1 cellular context compared by ENCODE assay signal in genomic region chr6:34692280-34692679, GRCh38.
A peak's percentile ranks its signal among the peaks of the same experiment; 100 is the strongest.
TF ChIP-seq lines count a peak whose summit lies in the region.

No MANE protein-coding gene starts in this region.

TF ChIP-seq in HEK293, 187 proteins besides CTCF, POLR2A, EP300 and RAD21 (continued from another document):
- TF ChIP-seq ZNF518A (tag by site-specific recombination; conservative IDR thresholded peaks at IDR 0.05; ENCODE audit: low read depth) (no peak), ZNF366 (tag by site-specific recombination; conservative IDR thresholded peaks at IDR 0.05) (0 out of 2 replicates have a peak, but pooled peaks have one; percentile 19), HOXD13 (CRISPR knock-in tag; IDR thresholded peaks at IDR 0.05; ENCODE audit: borderline replicate concordance) (no peak), ZNF184 (tag by site-specific recombination; IDR thresholded peaks at IDR 0.05) (no peak), ZNF654 (tag by site-specific recombination; IDR thresholded peaks at IDR 0.05; ENCODE audit: low read depth) (no peak), PRDM6 (tag by site-specific recombination; IDR thresholded peaks at IDR 0.05) (peak; percentile 78), KLF8 (tag by site-specific recombination; IDR thresholded peaks at IDR 0.05) (no peak), ZNF350 (tag by site-specific recombination; IDR thresholded peaks at IDR 0.05) (no peak), SCRT2 (tag by site-specific recombination; IDR thresholded peaks at IDR 0.05) (peak; percentile 94), ZNF121 (tag by site-specific recombination; IDR thresholded peaks at IDR 0.05) (no peak)
